In the genomic region with DNA sequence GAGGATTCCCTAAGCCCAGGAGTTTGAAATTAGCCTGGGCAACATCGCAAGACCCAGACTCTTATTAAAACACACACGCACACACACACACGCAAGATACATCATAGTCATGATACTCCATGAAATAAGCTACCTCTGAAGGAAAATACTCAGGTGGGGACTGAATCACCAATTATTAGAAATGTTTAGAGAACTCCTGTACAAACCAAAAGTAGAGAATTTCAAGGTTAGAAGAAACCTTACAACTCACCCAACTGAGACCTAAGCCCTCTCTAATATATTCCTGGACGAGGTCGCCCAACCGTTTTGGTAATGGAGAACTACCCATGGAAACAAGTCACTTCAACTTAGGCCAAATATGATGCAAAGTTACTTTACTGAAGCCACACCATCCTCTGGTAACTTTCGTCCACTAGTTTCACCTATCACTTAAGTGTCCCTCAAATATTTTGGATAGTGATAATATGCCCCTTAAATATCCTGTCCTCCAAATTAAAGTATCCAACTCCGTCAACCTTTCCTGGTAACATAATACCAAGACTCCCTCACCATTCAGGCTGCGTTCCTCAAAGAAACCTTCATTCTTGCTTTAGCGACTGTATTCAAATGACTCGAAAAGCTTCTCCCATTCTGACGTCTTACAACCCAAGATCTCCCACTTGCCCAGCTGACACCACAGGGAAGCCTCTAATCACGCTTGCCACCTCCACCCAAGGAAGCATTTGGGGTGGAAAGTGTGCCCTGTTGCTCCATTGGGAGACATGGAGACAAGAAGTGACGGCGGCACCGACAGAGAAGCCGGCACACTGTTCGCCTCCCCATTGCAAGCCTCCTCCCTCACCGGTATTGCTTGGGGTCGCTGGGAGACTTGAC, we compare ENCODE assay signal across 8 cellular contexts. TPM values are rescaled to one million over a fixed set of nuclear protein-coding genes. Genes with fewer than 3 reads are reported as not detected.
A peak's percentile ranks its signal among the peaks of the same experiment; 100 is the strongest.
DNase-seq lines count a peak whose midpoint lies in the region; ATAC-seq and TF ChIP-seq lines count a peak whose summit lies in the region.

No MANE protein-coding gene starts in this region.

- no peaks in the 10 kb centered on the region for H3F3A ChIP-seq in PC-3 (ENCODE audit: low read length, unreplicated experiment)

- ATAC-seq in GM21528 (IDR thresholded peaks at IDR 0.05; ENCODE audit: low FRiP score, unreplicated experiment) (peak; percentile 2), PC-3 (peak; percentile 15), GM21360 (IDR thresholded peaks at IDR 0.05; ENCODE audit: unreplicated experiment) (no peak)

- intact Hi-C loops in Caco-2 (cut with micrococcal nuclease; ENCODE audit: unreplicated experiment): no loop called here
- intact Hi-C loops in PC-3 (cut with micrococcal nuclease): loop anchor here (5.0 kb wide), 1 partner anchor 305 kb away; no protein-coding TSS in a partner anchor

- POLR2A ChIA-PET in Caco-2 (lab: Charles Lee) (no interaction called here), PC-3 (lab: Charles Lee; ENCODE audit: unreplicated experiment) (interaction anchor here (0.7 kb wide), 1 partner anchor 308 kb away, joined by 5 read pairs; no protein-coding TSS in a partner anchor)

- H3K9me3 ChIP-seq in Caco-2 (no peaks in the 10 kb centered on the region), PC-3 (ENCODE audit: low read length) (no peaks in the 10 kb centered on the region), mucosa of stomach (ENCODE audit: control insufficient read depth, low read length) (no peaks in the 10 kb centered on the region)
- no peaks in the 10 kb centered on the region for H3K9me3 ChIP-seq in effector memory CD4-positive, alpha-beta T cell (ENCODE audit: control insufficient read depth, low read length)

- H3K4me3 ChIP-seq in Caco-2 (ENCODE audit: low read depth, low read length): peak overlapping the region; percentile 92
- H3K4me3 ChIP-seq in PC-3 (ENCODE audit: low read length): peak overlapping the region; percentile 87
- H3K4me3 ChIP-seq in effector memory CD4-positive, alpha-beta T cell (ENCODE audit: insufficient read depth, low read depth, low read length, poor library complexity, severe bottlenecking): peak overlapping the region; percentile 98
- peak overlapping the region; percentile 91 for H3K4me3 ChIP-seq in mucosa of stomach (ENCODE audit: low read length)

- CTCF ChIA-PET in Caco-2 (lab: Charles Lee) (no interaction called here), PC-3 (lab: Charles Lee) (no interaction called here)

- no peaks in the 10 kb centered on the region for H3K9me2 ChIP-seq in PC-3 (replicated peaks; ENCODE audit: low read length)

- peaks cover 58% of the 10 kb centered on the region for H3K79me2 ChIP-seq in PC-3 (ENCODE audit: low read length)

- H3K4me1 Mint-ChIP-seq in Caco-2 (ENCODE audit: low read depth, unreplicated experiment): no peaks in the 10 kb centered on the region

- H3K9ac ChIP-seq in PC-3 (ENCODE audit: low read length): peak overlapping the region; percentile 98
- peak overlapping the region; percentile 99 for H3K9ac ChIP-seq in mucosa of stomach (ENCODE audit: low read length)

- peak overlapping the region; percentile 81 for H2AFZ ChIP-seq in PC-3 (ENCODE audit: low read length)

- H3K36me3 Mint-ChIP-seq in Caco-2 (ENCODE audit: insufficient read depth, unreplicated experiment): no peaks in the 10 kb centered on the region

- H3K27me3 ChIP-seq in Caco-2 (replicated peaks; ENCODE audit: control insufficient read depth, insufficient read depth, low read length) (no peaks in the 10 kb centered on the region), PC-3 (ENCODE audit: low read length) (no peaks in the 10 kb centered on the region), mucosa of stomach (ENCODE audit: control insufficient read depth, insufficient read depth, low read length) (peaks cover 6% of the 10 kb centered on the region)
- H3K27me3 ChIP-seq in effector memory CD4-positive, alpha-beta T cell (replicated peaks; ENCODE audit: control insufficient read depth, insufficient read depth, low read length, poor library complexity, severe bottlenecking): no peaks in the 10 kb centered on the region

- BruUV-seq in Caco-2 (replicated peaks; lab: Mats Ljungman, UMichigan): TSS peak; percentile 50
- BruUV-seq in PC-3 (replicated peaks; lab: Mats Ljungman, UMichigan): no TSS peak

- H3K36me3 ChIP-seq in Caco-2 (ENCODE audit: control insufficient read depth, insufficient read depth, low read length) (no peaks in the 10 kb centered on the region), PC-3 (ENCODE audit: low read depth, low read length) (peaks cover 8% of the 10 kb centered on the region), mucosa of stomach (ENCODE audit: control insufficient read depth, insufficient read depth, low read length) (no peaks in the 10 kb centered on the region)
- H3K36me3 ChIP-seq in effector memory CD4-positive, alpha-beta T cell (ENCODE audit: control insufficient read depth, insufficient read depth, low read length): no peaks in the 10 kb centered on the region

- peaks cover under 1% of the 10 kb centered on the region for H3K27me3 Mint-ChIP-seq in Caco-2 (ENCODE audit: insufficient read depth, unreplicated experiment)

- peak overlapping the region; percentile 88 for H3K27ac ChIP-seq in PC-3 (ENCODE audit: low read length)
- H3K27ac ChIP-seq in effector memory CD4-positive, alpha-beta T cell (ENCODE audit: insufficient read depth, low read length, poor library complexity, severe bottlenecking): peak overlapping the region; percentile 93

- DNase-seq in Caco-2: peak in 1 of 2 experiments; percentile 35
- DNase-seq in PC-3: peak; percentile 17
- no peak for DNase-seq in effector memory CD4-positive, alpha-beta T cell
- DNase-seq in iPS-NIHi7 (ENCODE audit: extremely low spot score): no peak
- DNase-seq in NCI-H510A (lab: John Stamatoyannopoulos, UW): no peak

- no peak overlapping the region for H3K27ac Mint-ChIP-seq in Caco-2 (ENCODE audit: unreplicated experiment)

- TF ChIP-seq CTCF in Caco-2 (IDR thresholded peaks at IDR 0.05; ENCODE audit: insufficient read depth in 1 of 2, low read depth in 1 of 2, low read length in 1 of 2, severe bottlenecking in 1 of 2, unreplicated experiment in 1 of 2) (no peak), PC-3 (conservative IDR thresholded peaks at IDR 0.05; ENCODE audit: low read depth, low read length) (no peak)

- peak overlapping the region; percentile 90 for H3K4me2 ChIP-seq in PC-3 (ENCODE audit: low read length)

- peaks cover 14% of the 10 kb centered on the region; the same call in 1 of the 2 replicates for H4K20me1 ChIP-seq in PC-3 (ENCODE audit: low read length)

- H3K4me3 Mint-ChIP-seq in Caco-2 (ENCODE audit: unreplicated experiment): no peak overlapping the region

- H3K4me1 ChIP-seq in Caco-2 (no peaks in the 10 kb centered on the region), PC-3 (ENCODE audit: insufficient read depth, low read length) (peaks cover 24% of the 10 kb centered on the region), mucosa of stomach (ENCODE audit: control insufficient read depth, insufficient read depth, low read length) (peaks cover 11% of the 10 kb centered on the region)
- H3K4me1 ChIP-seq in effector memory CD4-positive, alpha-beta T cell (ENCODE audit: control insufficient read depth, insufficient read depth, low read length, poor library complexity, severe bottlenecking): peaks cover 22% of the 10 kb centered on the region

- no peaks in the 10 kb centered on the region for H3K9me3 Mint-ChIP-seq in Caco-2 (ENCODE audit: unreplicated experiment)

RNA-seq across cellular contexts. Expression of a gene that starts 0.9 kb away (rescaled TPM):
- 109 and 111 TPM in 2 replicates for total RNA-seq in Caco-2 (2022)
- 96.8 and 116 TPM in 2 replicates for total RNA-seq in PC-3 (2014; rRNA removed)
